8 cellular contexts compared by ENCODE assay signal in genomic region chr2:70994445-70995226, GRCh38.
DNase-seq lines count a peak whose midpoint lies in the region; ATAC-seq and TF ChIP-seq lines count a peak whose summit lies in the region.

Gene TEX261 (minus strand): TSS chr2:70994873. CDS start chr2:70994757, 116 bp downstream.

- DNase-seq in DMS 273 treated with DMSO at 0.1 percent for 48 hours (lab: John Stamatoyannopoulos, UW) (peak; percentile 69), activated T-cell treated with anti-CD3 and anti-CD28 coated beads for 4 hours (peak; percentile 80), epithelial cell of prostate (ENCODE audit: low read depth, low spot score) (peak; percentile 24)
- DNase-seq in stimulated activated CD8-positive, alpha-beta memory T cell treated with anti-CD3 and anti-CD28 coated beads, Interleukin-4, amount 100 ng/mL, for 48 hours = peak; percentile 94

- H3K9me3 ChIP-seq in HUES6 (ENCODE audit: control insufficient read depth, insufficient read depth, low read depth, low read length) = no peaks in the 10 kb centered on the region
- H3K9me3 ChIP-seq in OCI-LY3 (ENCODE audit: insufficient read depth, low read length) = no peaks in the 10 kb centered on the region
- no peaks in the 10 kb centered on the region for H3K9me3 ChIP-seq in mucosa of rectum (ENCODE audit: control insufficient read depth in 2 of 2, low read length in 2 of 2)

- H3K4me3 ChIP-seq in HUES6 (ENCODE audit: low read depth, low read length) = peak within 1 kb of the TSS; percentile 90
- H3K4me3 ChIP-seq in OCI-LY3 (ENCODE audit: low read length) = peak within 1 kb of the TSS; percentile 92
- H3K4me3 ChIP-seq in mucosa of rectum (ENCODE audit: low read length in 2 of 2) = peak within 1 kb of the TSS; percentile 86 to 89

- H3K27ac ChIP-seq in HUES6 (ENCODE audit: low read depth, low read length) (no peak within 1 kb of the TSS), OCI-LY3 (ENCODE audit: low read length) (peak within 1 kb of the TSS; percentile 8; the same call in 1 of the 2 replicates), epithelial cell of prostate (no peak within 1 kb of the TSS), mucosa of rectum (ENCODE audit: low read depth in 2 of 2, low read length in 2 of 2) (peak within 1 kb of the TSS; percentile 49 to 65)

- H3K36me3 ChIP-seq in HUES6 (ENCODE audit: control insufficient read depth, insufficient read depth, low read length) = peaks cover 15% of the 10 kb centered on the region
- peaks cover 4% of the 10 kb centered on the region for H3K36me3 ChIP-seq in OCI-LY3 (replicated peaks; ENCODE audit: low read depth, low read length)
- H3K36me3 ChIP-seq in mucosa of rectum (ENCODE audit: control insufficient read depth in 2 of 2, insufficient read depth in 2 of 2, low read length in 2 of 2) = peaks cover 10 to 24% of the 10 kb centered on the region in 2 donors

- peaks cover 20% of the 10 kb centered on the region for H3K79me2 ChIP-seq in OCI-LY3 (ENCODE audit: low read length)

- H3K27me3 ChIP-seq in HUES6 (ENCODE audit: control insufficient read depth, insufficient read depth, low read length) (no peaks in the 10 kb centered on the region), OCI-LY3 (ENCODE audit: low read depth, low read length) (no peaks in the 10 kb centered on the region), mucosa of rectum (ENCODE audit: control insufficient read depth in 2 of 2, insufficient read depth in 2 of 2, low read length in 2 of 2) (no peaks in the 10 kb centered on the region)

- H2AFZ ChIP-seq in OCI-LY3 (ENCODE audit: low read depth, low read length) = peak within 1 kb of the TSS; percentile 92

- peaks cover 9% of the 10 kb centered on the region; the same call in 1 of the 2 replicates for H4K20me1 ChIP-seq in OCI-LY3 (ENCODE audit: insufficient read depth, low read length)

- H3K9ac ChIP-seq in HUES6 (ENCODE audit: low read length) (peak within 1 kb of the TSS; percentile 53), OCI-LY3 (ENCODE audit: low read length) (peak within 1 kb of the TSS; percentile 84), mucosa of rectum (ENCODE audit: low read depth in 1 of 2, low read length in 2 of 2) (peak within 1 kb of the TSS; percentile 79 to 82)

- peaks cover 9% of the 10 kb centered on the region for H3K4me1 ChIP-seq in HUES6 (ENCODE audit: control insufficient read depth, insufficient read depth, low read length)
- H3K4me1 ChIP-seq in OCI-LY3 (ENCODE audit: low read length) = peaks cover 19% of the 10 kb centered on the region
- H3K4me1 ChIP-seq in mucosa of rectum (ENCODE audit: control insufficient read depth in 2 of 2, insufficient read depth in 2 of 2, low read length in 2 of 2) = peaks cover 12% of the 10 kb centered on the region in 2 donors

- peak; percentile 54 for TF ChIP-seq CTCF in OCI-LY3 (IDR thresholded peaks at IDR 0.05; ENCODE audit: low read depth, low read length)

- ATAC-seq in GM21423 (IDR thresholded peaks at IDR 0.05; ENCODE audit: unreplicated experiment) = peak; percentile 94

- peak within 1 kb of the TSS; percentile 99 for H3K4me2 ChIP-seq in OCI-LY3 (ENCODE audit: low read length)

Comparison
In these comparisons a context has a peak if more than half of its experiments do, and no peak if none do; other contexts are left out.
1. DNase-seq: peak in every context shown above with its lines; median percentile 94 in stimulated activated CD8-positive, alpha-beta memory T cell treated with anti-CD3 and anti-CD28 coated beads, Interleukin-4, amount 100 ng/mL, for 48 hours; 80 in activated T-cell treated with anti-CD3 and anti-CD28 coated beads for 4 hours; 69 in DMS 273 treated with DMSO at 0.1 percent for 48 hours; 24 in epithelial cell of prostate.
2. H3K27ac ChIP-seq: peak in OCI-LY3 (single experiment) and mucosa of rectum (2 of 2); none in HUES6 (single experiment) and epithelial cell of prostate (single experiment).
3. Peak in every context shown above with its lines, with median percentiles within 50 percentile points of each other: H3K4me3 ChIP-seq and H3K9ac ChIP-seq.